14 cellular contexts compared by ENCODE assay signal in genomic region chr16:28931801-28932225, GRCh38. TPM values are rescaled to one million over a fixed set of nuclear protein-coding genes. Genes with fewer than 3 reads are reported as not detected.
DNase-seq lines count a peak whose midpoint lies in the region; ATAC-seq lines count a peak whose summit lies in the region.
"Had no signal": no experiment of that assay in that cellular context is flagged by ENCODE, and none has a peak within 500 bp of the region (broad histone marks: within the 10 kb centered on the region; RNA-seq: fewer than 3 reads in every experiment).

Gene CD19, plus strand, starts transcription at chr16:28931971. Its CDS starts 30 bp downstream, at chr16:28932001.

- H3K4me3 ChIP-seq in H7 (ENCODE audit: insufficient read depth, low read depth, low read length) = no peak within 1 kb of the TSS
- peak within 1 kb of the TSS; percentile 21 for H3K4me3 ChIP-seq in rectal smooth muscle tissue (ENCODE audit: low read length)

- DNase-seq in T-helper 1 cell = no peak
- peak; percentile 28 for DNase-seq in H7
- DNase-seq: activated CD4-positive, alpha-beta T cell treated with anti-CD3 and anti-CD28 coated beads, Interleukin-2, amount 50 U/mL, for 1 hour; HFFc6; SK-N-SH had no signal

- H3K36me3 ChIP-seq in H7 (replicated peaks; ENCODE audit: control insufficient read depth, insufficient read depth, low read length) (no peaks in the 10 kb centered on the region), rectal smooth muscle tissue (ENCODE audit: control insufficient read depth, insufficient read depth, low read length) (no peaks in the 10 kb centered on the region)

- ATAC-seq in GM21381 (IDR thresholded peaks at IDR 0.05; ENCODE audit: unreplicated experiment) (no peak), HG02798 (IDR thresholded peaks at IDR 0.05; ENCODE audit: poor library complexity, unreplicated experiment) (no peak), HG03280 (IDR thresholded peaks at IDR 0.05; ENCODE audit: unreplicated experiment) (no peak)
- ATAC-seq: sciatic nerve had no signal

- H3K4me1 Mint-ChIP-seq in T-helper 1 cell treated with Interleukin-12 subunit alpha and Interleukin-12 subunit beta and Interleukin-4 antibody, amounts not matched to agents 30 μg/mL and 1 μg/mL, for 36 hours (ENCODE audit: low read depth) = peaks cover 22% of the 10 kb centered on the region
- H3K4me1 Mint-ChIP-seq in activated naive CD8-positive, alpha-beta T cell (ENCODE audit: low read depth) = peaks cover 23% of the 10 kb centered on the region

- no peaks in the 10 kb centered on the region for H3K27me3 ChIP-seq in H7 (ENCODE audit: control insufficient read depth, insufficient read depth, low read length)
- no peaks in the 10 kb centered on the region for H3K27me3 ChIP-seq in rectal smooth muscle tissue (ENCODE audit: control insufficient read depth, insufficient read depth, low read length)

- peak within 1 kb of the TSS; percentile 33 for H3K27ac Mint-ChIP-seq in T-helper 1 cell treated with Interleukin-12 subunit alpha and Interleukin-12 subunit beta and Interleukin-4 antibody, amounts not matched to agents 30 μg/mL and 1 μg/mL, for 36 hours
- peak within 1 kb of the TSS; percentile 84 for H3K27ac Mint-ChIP-seq in activated naive CD8-positive, alpha-beta T cell
- H3K27ac Mint-ChIP-seq: HFFc6 had no signal

- no peaks in the 10 kb centered on the region for H3K4me1 ChIP-seq in rectal smooth muscle tissue (ENCODE audit: control insufficient read depth, insufficient read depth, low read length)

- H3K4me3 Mint-ChIP-seq in T-helper 1 cell treated with Interleukin-12 subunit alpha and Interleukin-12 subunit beta and Interleukin-4 antibody, amounts not matched to agents 30 μg/mL and 1 μg/mL, for 36 hours = no peak within 1 kb of the TSS
- no peak within 1 kb of the TSS for H3K4me3 Mint-ChIP-seq in activated naive CD8-positive, alpha-beta T cell
- H3K4me3 Mint-ChIP-seq: HFFc6 had no signal

- H3K27me3 Mint-ChIP-seq in T-helper 1 cell treated with Interleukin-12 subunit alpha and Interleukin-12 subunit beta and Interleukin-4 antibody, amounts not matched to agents 30 μg/mL and 1 μg/mL, for 36 hours (ENCODE audit: low read depth) = no peaks in the 10 kb centered on the region
- no peaks in the 10 kb centered on the region for H3K27me3 Mint-ChIP-seq in activated naive CD8-positive, alpha-beta T cell

- no peaks in the 10 kb centered on the region for H3K9me3 Mint-ChIP-seq in T-helper 1 cell treated with Interleukin-12 subunit alpha and Interleukin-12 subunit beta and Interleukin-4 antibody, amounts not matched to agents 30 μg/mL and 1 μg/mL, for 36 hours
- no peaks in the 10 kb centered on the region for H3K9me3 Mint-ChIP-seq in activated naive CD8-positive, alpha-beta T cell (ENCODE audit: low read depth)
- H3K9me3 Mint-ChIP-seq: HFFc6 had no signal

- no peak within 1 kb of the TSS for H3K27ac ChIP-seq in rectal smooth muscle tissue (ENCODE audit: low read depth, low read length)
- H3K27ac ChIP-seq: 22Rv1 had no signal

- H3K36me3 Mint-ChIP-seq in T-helper 1 cell treated with Interleukin-12 subunit alpha and Interleukin-12 subunit beta and Interleukin-4 antibody, amounts not matched to agents 30 μg/mL and 1 μg/mL, for 36 hours (ENCODE audit: low read depth) = no peaks in the 10 kb centered on the region
- H3K36me3 Mint-ChIP-seq in activated naive CD8-positive, alpha-beta T cell = peaks cover 2% of the 10 kb centered on the region

- no peak within 1 kb of the TSS for H3K9ac ChIP-seq in rectal smooth muscle tissue (ENCODE audit: low read length)
- H3K9ac ChIP-seq: SK-N-SH had no signal

RNA-seq across cellular contexts. Expression of gene CD19, which starts in this region (rescaled TPM):
- total RNA-seq in H7 (2014; rRNA removed; shearing (Covaris generic)) = 1.2 and 1.9 TPM in 2 replicates
- total RNA-seq: Daoy, HFFc6 had no signal
